ENCODE assay signal across 2 cellular contexts in the genomic region with DNA sequence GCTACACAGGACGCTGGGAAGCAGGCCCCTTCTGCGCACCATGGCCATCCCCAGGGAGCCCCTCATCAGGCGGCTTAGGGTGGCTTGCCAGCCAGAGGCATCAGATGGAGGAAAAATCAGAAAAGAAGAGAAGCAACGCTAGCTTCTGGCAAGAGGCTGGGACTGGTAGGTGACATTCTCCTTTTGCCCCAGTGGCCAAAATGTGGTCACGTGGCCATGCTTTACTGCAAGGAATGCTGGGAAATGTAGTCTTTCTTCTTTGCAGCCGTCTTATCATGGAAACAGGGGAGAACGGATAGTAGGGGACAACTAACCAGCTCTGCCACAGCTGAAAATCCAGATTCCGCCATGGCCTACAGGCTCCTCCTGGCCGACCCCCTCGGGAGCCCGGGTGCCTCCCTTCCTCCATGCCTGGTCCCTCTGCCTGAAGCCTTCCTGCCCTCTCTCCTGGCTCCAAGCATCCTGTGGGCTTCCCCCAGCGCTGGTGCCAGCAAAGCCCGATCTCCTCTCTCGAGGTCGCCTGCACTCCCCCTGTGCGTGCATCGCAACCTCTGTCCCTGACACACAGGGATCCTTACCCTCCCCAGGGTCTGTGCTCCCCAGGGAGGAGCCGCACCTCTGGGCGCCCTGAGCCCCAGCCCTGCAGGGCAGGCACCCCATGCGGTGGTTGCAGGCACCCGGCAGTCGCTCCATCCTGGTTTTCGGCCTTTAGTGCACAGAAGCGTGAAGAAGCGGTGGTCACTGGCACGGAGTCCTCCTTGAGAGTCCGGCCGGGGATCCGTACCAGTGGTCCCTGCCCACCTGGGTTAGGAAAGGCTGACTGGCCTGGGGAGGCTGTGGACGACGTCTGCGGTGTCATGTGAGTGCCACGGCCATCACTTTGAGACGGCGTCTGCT.
A peak's percentile ranks its signal among the peaks of the same experiment; 100 is the strongest.
TF ChIP-seq lines count a peak whose summit lies in the region.
"Not testable (repeated sequence)": the region's sequence is repeated elsewhere in the genome, so short reads cannot be mapped to it uniquely, and the experiment has no call there.

No MANE protein-coding gene starts in this region.

TF ChIP-seq in K562, 482 proteins besides CTCF, POLR2A, EP300 and RAD21 (continued from another document):
- TF ChIP-seq, protein P1, sequence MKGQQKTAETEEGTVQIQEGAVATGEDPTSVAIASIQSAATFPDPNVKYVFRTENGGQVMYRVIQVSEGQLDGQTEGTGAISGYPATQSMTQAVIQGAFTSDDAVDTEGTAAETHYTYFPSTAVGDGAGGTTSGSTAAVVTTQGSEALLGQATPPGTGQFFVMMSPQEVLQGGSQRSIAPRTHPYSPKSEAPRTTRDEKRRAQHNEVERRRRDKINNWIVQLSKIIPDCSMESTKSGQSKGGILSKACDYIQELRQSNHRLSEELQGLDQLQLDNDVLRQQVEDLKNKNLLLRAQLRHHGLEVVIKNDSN (CRISPR knock-in tag; IDR thresholded peaks at IDR 0.05) = peak; percentile 67
- TF ChIP-seq, protein P2, sequence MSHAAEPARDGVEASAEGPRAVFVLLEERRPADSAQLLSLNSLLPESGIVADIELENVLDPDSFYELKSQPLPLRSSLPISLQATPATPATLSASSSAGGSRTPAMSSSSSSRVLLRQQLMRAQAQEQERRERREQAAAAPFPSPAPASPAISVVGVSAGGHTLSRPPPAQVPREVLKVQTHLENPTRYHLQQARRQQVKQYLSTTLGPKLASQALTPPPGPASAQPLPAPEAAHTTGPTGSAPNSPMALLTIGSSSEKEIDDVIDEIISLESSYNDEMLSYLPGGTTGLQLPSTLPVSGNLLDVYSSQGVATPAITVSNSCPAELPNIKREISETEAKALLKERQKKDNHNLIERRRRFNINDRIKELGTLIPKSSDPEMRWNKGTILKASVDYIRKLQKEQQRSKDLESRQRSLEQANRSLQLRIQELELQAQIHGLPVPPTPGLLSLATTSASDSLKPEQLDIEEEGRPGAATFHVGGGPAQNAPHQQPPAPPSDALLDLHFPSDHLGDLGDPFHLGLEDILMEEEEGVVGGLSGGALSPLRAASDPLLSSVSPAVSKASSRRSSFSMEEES (CRISPR knock-in tag; IDR thresholded peaks at IDR 0.05) = peak; percentile 15; the same call in 1 of the 2 replicates
- TF ChIP-seq, protein P3, sequence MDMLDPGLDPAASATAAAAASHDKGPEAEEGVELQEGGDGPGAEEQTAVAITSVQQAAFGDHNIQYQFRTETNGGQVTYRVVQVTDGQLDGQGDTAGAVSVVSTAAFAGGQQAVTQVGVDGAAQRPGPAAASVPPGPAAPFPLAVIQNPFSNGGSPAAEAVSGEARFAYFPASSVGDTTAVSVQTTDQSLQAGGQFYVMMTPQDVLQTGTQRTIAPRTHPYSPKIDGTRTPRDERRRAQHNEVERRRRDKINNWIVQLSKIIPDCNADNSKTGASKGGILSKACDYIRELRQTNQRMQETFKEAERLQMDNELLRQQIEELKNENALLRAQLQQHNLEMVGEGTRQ (CRISPR knock-in tag; IDR thresholded peaks at IDR 0.05) = peak; percentile 93

TF ChIP-seq in HepG2, 621 proteins besides CTCF, POLR2A, EP300 and RAD21 (continued from another document):
- TF ChIP-seq, protein P3 (IDR thresholded peaks at IDR 0.05; ENCODE audit: low read depth, low read length) = peak; percentile 21; the same call in 1 of the 2 replicates
- TF ChIP-seq, protein P3 (CRISPR knock-in tag; IDR thresholded peaks at IDR 0.05; ENCODE audit: borderline replicate concordance) = not testable (repeated sequence)
